In the genomic region with DNA sequence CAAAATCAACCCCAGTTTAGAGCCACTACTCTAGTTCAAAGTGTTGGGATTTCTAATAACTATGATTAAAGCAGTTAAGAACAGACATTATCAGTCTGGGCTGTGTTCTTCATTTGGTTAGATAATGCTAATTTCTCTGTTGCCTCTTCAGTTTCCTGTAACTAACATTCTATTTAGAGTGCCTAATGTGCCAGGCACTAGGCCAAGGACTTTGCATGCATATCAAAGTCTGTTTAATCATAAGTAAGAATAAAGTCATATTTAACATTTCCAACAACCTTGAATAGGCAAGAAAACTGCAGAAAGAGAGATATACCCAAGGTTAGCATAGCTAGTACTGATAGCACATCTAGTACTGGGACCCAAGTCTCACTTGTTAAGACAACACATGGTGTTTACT, we compare ENCODE assay signal across 21 cellular contexts.
"Had no signal": no experiment of that assay in that cellular context is flagged by ENCODE, and none has a peak within 500 bp of the region (broad histone marks: within the 10 kb centered on the region; RNA-seq: fewer than 3 reads in every experiment).

No MANE protein-coding gene starts in this region.

- H3K27me3 ChIP-seq: SJSA1 had no signal

- H3K27ac Mint-ChIP-seq: IgD-negative memory B cell had no signal

- H3K27me3 Mint-ChIP-seq: IgD-negative memory B cell had no signal

- H3K4me3 Mint-ChIP-seq: IgD-negative memory B cell had no signal

- H3K4me1 ChIP-seq: SJSA1 had no signal

- H3K4me3 ChIP-seq: K562, SJSA1, SK-N-MC had no signal

- H3K9me3 Mint-ChIP-seq: IgD-negative memory B cell had no signal

- H3K27ac ChIP-seq: HL-60, SJSA1, SK-N-MC had no signal

- H3K9me3 ChIP-seq: SJSA1 had no signal

- ATAC-seq: K562 had no signal

- DNase-seq: MV-4-11, NCI-H1048, NCI-H1105, NCI-H1417, NCI-H1436 treated with DMSO at 0.1 percent for 48 hours, NCI-H1694, NCI-H187 treated with DMSO at 0.1 percent for 48 hours, NCI-H2029 treated with DMSO at 0.1 percent for 48 hours, NCI-H2171 treated with DMSO at 0.1 percent for 48 hours, NCI-H2227 treated with DMSO at 0.1 percent for 48 hours, NCI-H524, NCI-H526 treated with DMSO at 0.1 percent for 48 hours, NCI-H748 treated with DMSO at 0.1 percent for 48 hours, Right ventricle myocardium superior, RPMI8226, SIG-M5 had no signal
